ENCODE assay signal across 8 cellular contexts in the genomic region with DNA sequence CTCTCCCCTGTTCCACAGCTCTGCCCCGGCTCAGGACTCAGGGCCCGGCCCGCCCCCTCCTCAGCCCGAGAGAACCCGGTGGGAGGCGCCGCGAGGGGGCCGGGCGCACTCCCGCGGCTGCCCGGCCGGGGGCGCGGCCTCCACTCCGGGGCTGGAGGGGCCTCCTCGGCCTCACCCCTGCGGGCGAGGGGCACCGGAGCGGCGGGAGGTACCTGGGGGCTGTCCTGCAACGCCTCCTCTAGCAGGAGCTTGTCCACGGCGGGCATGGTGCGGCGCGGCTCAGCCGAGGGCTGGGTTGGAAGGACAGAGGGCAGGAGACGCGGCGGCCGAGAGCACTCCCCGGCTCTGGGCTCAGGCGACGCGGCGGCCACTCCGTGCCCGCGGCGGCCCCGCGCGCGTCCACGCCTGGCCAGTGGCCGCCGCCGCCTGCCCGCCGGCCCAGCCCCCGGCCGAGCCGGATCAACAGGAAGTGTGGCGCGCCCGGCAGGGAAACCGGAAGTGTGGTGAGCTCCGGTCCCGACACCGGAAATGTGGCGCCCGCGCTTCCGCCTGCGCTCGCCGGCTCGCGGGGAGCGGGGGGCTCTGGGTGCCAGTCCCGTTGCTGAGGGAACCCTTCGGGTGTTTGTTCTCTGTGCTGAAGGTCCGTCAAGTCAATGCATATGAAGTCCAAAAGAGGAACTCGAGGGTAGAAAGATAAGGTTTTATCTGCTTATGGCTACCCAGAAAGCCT. TPM values are rescaled to one million over a fixed set of nuclear protein-coding genes. Genes with fewer than 3 reads are reported as not detected.
A peak's percentile ranks its signal among the peaks of the same experiment; 100 is the strongest.
DNase-seq lines count a peak whose midpoint lies in the region; ATAC-seq and TF ChIP-seq lines count a peak whose summit lies in the region.

A gene with protein sequence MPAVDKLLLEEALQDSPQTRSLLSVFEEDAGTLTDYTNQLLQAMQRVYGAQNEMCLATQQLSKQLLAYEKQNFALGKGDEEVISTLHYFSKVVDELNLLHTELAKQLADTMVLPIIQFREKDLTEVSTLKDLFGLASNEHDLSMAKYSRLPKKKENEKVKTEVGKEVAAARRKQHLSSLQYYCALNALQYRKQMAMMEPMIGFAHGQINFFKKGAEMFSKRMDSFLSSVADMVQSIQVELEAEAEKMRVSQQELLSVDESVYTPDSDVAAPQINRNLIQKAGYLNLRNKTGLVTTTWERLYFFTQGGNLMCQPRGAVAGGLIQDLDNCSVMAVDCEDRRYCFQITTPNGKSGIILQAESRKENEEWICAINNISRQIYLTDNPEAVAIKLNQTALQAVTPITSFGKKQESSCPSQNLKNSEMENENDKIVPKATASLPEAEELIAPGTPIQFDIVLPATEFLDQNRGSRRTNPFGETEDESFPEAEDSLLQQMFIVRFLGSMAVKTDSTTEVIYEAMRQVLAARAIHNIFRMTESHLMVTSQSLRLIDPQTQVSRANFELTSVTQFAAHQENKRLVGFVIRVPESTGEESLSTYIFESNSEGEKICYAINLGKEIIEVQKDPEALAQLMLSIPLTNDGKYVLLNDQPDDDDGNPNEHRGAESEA (minus strand): TSS at position 428 of the 730 bp plus-strand sequence. CDS start 162 bp downstream, at position 266.

- peaks cover 2% of the 10 kb centered on the region for H3K79me2 ChIP-seq in trophoblast cell (ENCODE audit: control insufficient read depth, insufficient read depth, low read length, poor library complexity)

- TF ChIP-seq POLR2A in tibial nerve (IDR thresholded peaks at IDR 0.05), result peak; percentile 64 to 93

- TF ChIP-seq CTCF in GM12865 (IDR thresholded peaks at IDR 0.05; ENCODE audit: insufficient read depth, low read depth, low read length, missing control alignments), result peak; percentile 35
- peak; percentile 23 for TF ChIP-seq CTCF in cardiac muscle cell (IDR thresholded peaks at IDR 0.05; ENCODE audit: low read depth, low read length)
- TF ChIP-seq CTCF in tibial nerve (IDR thresholded peaks at IDR 0.05), result peak; percentile 18 to 70 (median 47)

- H3K9me3 ChIP-seq in adipocyte (ENCODE audit: control insufficient read depth, low read length) (no peaks in the 10 kb centered on the region), cardiac muscle cell (ENCODE audit: low read depth) (no peaks in the 10 kb centered on the region), trophoblast cell (ENCODE audit: insufficient read depth, low read depth, low read length) (no peaks in the 10 kb centered on the region), tibial nerve (no peaks in the 10 kb centered on the region)

- H2AK5ac ChIP-seq in trophoblast cell (ENCODE audit: low read length), result no peak within 1 kb of the TSS

- H2BK120ac ChIP-seq in trophoblast cell (ENCODE audit: insufficient read depth, low read length, poor library complexity), result peak within 1 kb of the TSS; percentile 86

- H3K4ac ChIP-seq in trophoblast cell (ENCODE audit: low read depth, low read length), result no peak within 1 kb of the TSS

- H2BK12ac ChIP-seq in trophoblast cell (ENCODE audit: low read length), result no peak within 1 kb of the TSS

- H3K27me3 ChIP-seq in adipocyte (replicated peaks; ENCODE audit: control insufficient read depth, insufficient read depth, low read length) (no peaks in the 10 kb centered on the region), cardiac muscle cell (peaks cover 8% of the 10 kb centered on the region), trophoblast cell (ENCODE audit: insufficient read depth, low read length) (no peaks in the 10 kb centered on the region), tibial nerve (no peaks in the 10 kb centered on the region)

- H2BK5ac ChIP-seq in trophoblast cell (ENCODE audit: low read depth, low read length, poor library complexity), result peak within 1 kb of the TSS; percentile 91

- H4K12ac ChIP-seq in trophoblast cell (ENCODE audit: low read depth, low read length), result peak within 1 kb of the TSS; percentile 93

- peak within 1 kb of the TSS; percentile 98 for H4K8ac ChIP-seq in trophoblast cell (ENCODE audit: low read depth, low read length)

- H3K79me1 ChIP-seq in trophoblast cell (ENCODE audit: low read length), result peaks cover 7% of the 10 kb centered on the region

- peak; percentile 88 for ATAC-seq in HG02678 (IDR thresholded peaks at IDR 0.05; ENCODE audit: unreplicated experiment)

- peak within 1 kb of the TSS; percentile 85 for H3K4me3 ChIP-seq in GM12865 (ENCODE audit: low read depth, low read length)
- H3K4me3 ChIP-seq in adipocyte (ENCODE audit: low read length), result peak within 1 kb of the TSS; percentile 98
- peak within 1 kb of the TSS; percentile 76 for H3K4me3 ChIP-seq in cardiac muscle cell
- peak within 1 kb of the TSS; percentile 99 for H3K4me3 ChIP-seq in trophoblast cell (ENCODE audit: low read depth, low read length)
- H3K4me3 ChIP-seq in tibial nerve, result peak within 1 kb of the TSS; percentile 75 to 94 (median 86)

- TF ChIP-seq EP300 in tibial nerve (IDR thresholded peaks at IDR 0.05), result peak; percentile 79 to 92

- H3K27ac ChIP-seq in cardiac muscle cell (peak within 1 kb of the TSS; percentile 97), trophoblast cell (ENCODE audit: low read depth, low read length) (peak within 1 kb of the TSS; percentile 96), tibial nerve (peak within 1 kb of the TSS; percentile 79 to 98 (median 96))

- no peak within 1 kb of the TSS for H3K23ac ChIP-seq in trophoblast cell (ENCODE audit: low read length)

- peak within 1 kb of the TSS; percentile 82 for H2AFZ ChIP-seq in trophoblast cell (ENCODE audit: insufficient read depth, low read length, poor library complexity)

- H3K4me1 ChIP-seq in adipocyte (ENCODE audit: control insufficient read depth, insufficient read depth, low read length), result peaks cover 40% of the 10 kb centered on the region
- H3K4me1 ChIP-seq in cardiac muscle cell (ENCODE audit: low read depth), result peaks cover 14% of the 10 kb centered on the region
- no peaks in the 10 kb centered on the region for H3K4me1 ChIP-seq in trophoblast cell (ENCODE audit: control insufficient read depth in 1 of 2, insufficient read depth in 2 of 2, low read length in 2 of 2)
- H3K4me1 ChIP-seq in tibial nerve, result peaks cover 0 to 49% (median 28%) of the 10 kb centered on the region in 4 donors

- H3K9ac ChIP-seq in adipocyte (ENCODE audit: low read length) (peak within 1 kb of the TSS; percentile 99), trophoblast cell (ENCODE audit: low read length) (peak within 1 kb of the TSS; percentile 99)

- H3K36me3 ChIP-seq in adipocyte (ENCODE audit: control insufficient read depth, insufficient read depth, low read length, severe bottlenecking), result peaks cover 5% of the 10 kb centered on the region
- no peaks in the 10 kb centered on the region for H3K36me3 ChIP-seq in cardiac muscle cell
- H3K36me3 ChIP-seq in trophoblast cell (ENCODE audit: control insufficient read depth in 1 of 2, insufficient read depth in 2 of 2, low read length in 2 of 2), result no peaks in the 10 kb centered on the region
- no peaks in the 10 kb centered on the region for H3K36me3 ChIP-seq in tibial nerve

- H3K14ac ChIP-seq in trophoblast cell (ENCODE audit: low read length), result peak within 1 kb of the TSS; percentile 92

- H3K4me2 ChIP-seq in trophoblast cell (ENCODE audit: low read length), result peak within 1 kb of the TSS; percentile 86

- DNase-seq in GM12865 (ENCODE audit: low read depth) (peak; percentile 90), NCI-H1417 treated with DMSO at 0.1 percent for 48 hours (lab: John Stamatoyannopoulos, UW) (peak; percentile 65), T follicular helper cell (ENCODE audit: low read depth) (peak; percentile 60), adipocyte (ENCODE audit: low read depth) (peak; percentile 97), cardiac muscle cell (ENCODE audit: low read depth in 1 of 2, low spot score in 1 of 2) (peak; percentile 94), trophoblast cell (peak; percentile 89 to 90), tibial nerve (ENCODE audit: low spot score in 2 of 2) (peak; percentile 74 to 81)

- WGBS in trophoblast cell (ENCODE audit: extremely low coverage, insufficient coverage, insufficient read length), result no CpG with 5 or more reads among the region's 77 CpGs
- WGBS in tibial nerve, 2 donors, result 0% methylated on average over 4 to 18 of the region's 77 CpGs

- peak within 1 kb of the TSS; percentile 85 for H4K91ac ChIP-seq in trophoblast cell (ENCODE audit: low read depth, low read length)

- H3K18ac ChIP-seq in trophoblast cell (ENCODE audit: low read length), result peak within 1 kb of the TSS; percentile 92

RNA-seq across cellular contexts. Expression of the gene that starts here (rescaled TPM):
- 13.2 and 23.3 TPM in 2 replicates for total RNA-seq in cardiac muscle cell
- polyA plus RNA-seq in cardiac muscle cell, result 23.2 and 24.7 TPM in 2 replicates
- 16.8 and 18.0 TPM in 2 replicates for polyA plus RNA-seq in trophoblast cell (2013)
- 10 to 100 TPM; 48.6 to 97.9 (median 79.5) TPM for total RNA-seq in tibial nerve

Comparison
In these comparisons a context has a peak if more than half of its experiments do, and no peak if none do; other contexts are left out.
1. Peak in every context shown above with its lines: DNase-seq, ATAC-seq, H3K4me3 ChIP-seq and H3K27ac ChIP-seq.